1 cellular context compared by ENCODE assay signal in the genomic region with DNA sequence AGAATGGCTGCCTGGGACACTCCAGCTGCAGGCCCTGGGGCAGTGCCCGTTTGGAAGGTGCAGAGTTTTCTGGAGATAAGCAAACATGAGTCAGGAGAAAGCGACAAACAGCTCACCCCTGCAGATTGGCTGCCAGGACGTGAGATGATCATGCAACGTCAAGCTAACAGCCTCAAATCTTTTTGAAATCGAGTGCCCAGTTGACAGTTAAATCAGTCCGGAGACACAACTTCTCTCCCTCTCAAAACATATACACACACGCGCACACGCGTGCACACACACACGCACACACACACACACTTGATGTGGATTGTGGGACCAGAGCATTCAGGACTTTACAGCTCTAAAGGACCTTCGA.
A peak's percentile ranks its signal among the peaks of the same experiment; 100 is the strongest.
TF ChIP-seq lines count a peak whose summit lies in the region.

No MANE protein-coding gene starts in this region.

TF ChIP-seq in K562, 482 proteins besides CTCF, POLR2A, EP300 and RAD21 (continued from another document):
- TF ChIP-seq, protein P1, sequence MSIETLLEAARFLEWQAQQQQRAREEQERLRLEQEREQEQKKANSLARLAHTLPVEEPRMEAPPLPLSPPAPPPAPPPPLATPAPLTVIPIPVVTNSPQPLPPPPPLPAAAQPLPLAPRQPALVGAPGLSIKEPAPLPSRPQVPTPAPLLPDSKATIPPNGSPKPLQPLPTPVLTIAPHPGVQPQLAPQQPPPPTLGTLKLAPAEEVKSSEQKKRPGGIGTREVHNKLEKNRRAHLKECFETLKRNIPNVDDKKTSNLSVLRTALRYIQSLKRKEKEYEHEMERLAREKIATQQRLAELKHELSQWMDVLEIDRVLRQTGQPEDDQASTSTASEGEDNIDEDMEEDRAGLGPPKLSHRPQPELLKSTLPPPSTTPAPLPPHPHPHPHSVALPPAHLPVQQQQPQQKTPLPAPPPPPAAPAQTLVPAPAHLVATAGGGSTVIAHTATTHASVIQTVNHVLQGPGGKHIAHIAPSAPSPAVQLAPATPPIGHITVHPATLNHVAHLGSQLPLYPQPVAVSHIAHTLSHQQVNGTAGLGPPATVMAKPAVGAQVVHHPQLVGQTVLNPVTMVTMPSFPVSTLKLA (conservative IDR thresholded peaks at IDR 0.05): 0 out of 4 replicates have a peak, but pooled peaks have one; percentile 15 to 50
- TF ChIP-seq, protein P2, sequence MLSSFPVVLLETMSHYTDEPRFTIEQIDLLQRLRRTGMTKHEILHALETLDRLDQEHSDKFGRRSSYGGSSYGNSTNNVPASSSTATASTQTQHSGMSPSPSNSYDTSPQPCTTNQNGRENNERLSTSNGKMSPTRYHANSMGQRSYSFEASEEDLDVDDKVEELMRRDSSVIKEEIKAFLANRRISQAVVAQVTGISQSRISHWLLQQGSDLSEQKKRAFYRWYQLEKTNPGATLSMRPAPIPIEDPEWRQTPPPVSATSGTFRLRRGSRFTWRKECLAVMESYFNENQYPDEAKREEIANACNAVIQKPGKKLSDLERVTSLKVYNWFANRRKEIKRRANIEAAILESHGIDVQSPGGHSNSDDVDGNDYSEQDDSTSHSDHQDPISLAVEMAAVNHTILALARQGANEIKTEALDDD (IDR thresholded peaks at IDR 0.05): 0 out of 2 replicates have a peak, but pooled peaks have one; percentile 11
